ENCODE assay signal across 8 cellular contexts in genomic region chr19:19820774-19821315, GRCh38. TPM values are rescaled to one million over a fixed set of nuclear protein-coding genes. Genes with fewer than 3 reads are reported as not detected.
DNase-seq lines count a peak whose midpoint lies in the region; ATAC-seq and TF ChIP-seq lines count a peak whose summit lies in the region.

No MANE protein-coding gene starts in this region.

- no peaks in the 10 kb centered on the region for H3K9me3 Mint-ChIP-seq in MCF 10A (ENCODE audit: unreplicated experiment)

- peak overlapping the region; percentile 94 for H3K27ac Mint-ChIP-seq in MCF 10A (ENCODE audit: low read depth, unreplicated experiment)

- no peaks in the 10 kb centered on the region for H3K4me1 Mint-ChIP-seq in MCF 10A (ENCODE audit: insufficient read depth, unreplicated experiment)

- peak overlapping the region; percentile 91 for H3K9ac ChIP-seq in HUES48 (ENCODE audit: low read depth, low read length)

- peaks cover 17% of the 10 kb centered on the region for H3K36me3 ChIP-seq in A673 (ENCODE audit: insufficient read depth, low read length, poor library complexity, severe bottlenecking)
- no peaks in the 10 kb centered on the region; the same call in 1 of the 2 replicates for H3K36me3 ChIP-seq in HUES48 (ENCODE audit: control insufficient read depth, insufficient read depth, low read length)
- H3K36me3 ChIP-seq in mucosa of descending colon (ENCODE audit: low read depth), result no peaks in the 10 kb centered on the region

- CTCF ChIA-PET in A673 (lab: Charles Lee) (no interaction called here), MCF 10A (lab: Yijun Ruan, JAX) (interaction anchor here (0.7 kb wide), 1 partner anchor 177 kb away, joined by 3 read pairs; the partner anchor contains the start of gene GMIP)

- H3K4me3 Mint-ChIP-seq in MCF 10A (ENCODE audit: unreplicated experiment), result peak overlapping the region; percentile 81

- ATAC-seq in mucosa of descending colon, result no peak
- ATAC-seq in GM21737 (IDR thresholded peaks at IDR 0.05; ENCODE audit: unreplicated experiment), result no peak

- H3K27me3 ChIP-seq in A673 (replicated peaks; ENCODE audit: insufficient read depth, low read depth, low read length, poor library complexity) (no peaks in the 10 kb centered on the region), HUES48 (ENCODE audit: control insufficient read depth, insufficient read depth, low read length) (no peaks in the 10 kb centered on the region)

- H3K9me3 ChIP-seq in A673 (ENCODE audit: low read depth, low read length, poor library complexity, severe bottlenecking), result peaks cover 23% of the 10 kb centered on the region
- H3K9me3 ChIP-seq in HUES48 (ENCODE audit: control insufficient read depth, insufficient read depth, low read length), result peaks cover 14% of the 10 kb centered on the region
- peaks cover 53% of the 10 kb centered on the region for H3K9me3 ChIP-seq in mucosa of descending colon

- no TSS peak for BruUV-seq in A673 (replicated peaks; lab: Mats Ljungman, UMichigan)
- BruUV-seq in MCF 10A (replicated peaks; lab: Mats Ljungman, UMichigan), result no TSS peak

- TF ChIP-seq CTCF in A673 (conservative IDR thresholded peaks at IDR 0.05; ENCODE audit: low read depth, low read length) (no peak), MCF 10A (IDR thresholded peaks at IDR 0.05; ENCODE audit: unreplicated experiment) (no peak), mucosa of descending colon (IDR thresholded peaks at IDR 0.05) (no peak)

- H3K27ac ChIP-seq in A673 (ENCODE audit: low read depth, low read length, poor library complexity, severe bottlenecking), result peak overlapping the region; percentile 95
- H3K27ac ChIP-seq in HUES48 (ENCODE audit: low read depth, low read length), result no peak overlapping the region

- no peaks in the 10 kb centered on the region for H3K27me3 Mint-ChIP-seq in MCF 10A (ENCODE audit: insufficient read depth, unreplicated experiment)

- DNase-seq in A673 (ENCODE audit: low spot score) (peak; percentile 2), MCF 10A (ENCODE audit: unreplicated experiment) (no peak), mucosa of descending colon (no peak), NCI-H1417 treated with DMSO at 0.1 percent for 48 hours (lab: John Stamatoyannopoulos, UW) (no peak), GM03348 (ENCODE audit: low spot score) (no peak)
- DNase-seq in activated CD8-positive, alpha-beta memory T cell treated with anti-CD3 and anti-CD28 coated beads, Interleukin-2, amount 50 U/mL, for 48 hours, result no peak

- intact Hi-C loops in A673 (cut with micrococcal nuclease; ENCODE audit: unreplicated experiment), result no loop called here
- intact Hi-C loops in MCF 10A (cut with micrococcal nuclease), result no loop called here
- intact Hi-C loops in mucosa of descending colon (cut with DNase I, micrococcal nuclease), result loop anchor here in 1 of 2 donors (5.0 kb wide), 1 partner anchor 46 kb away; the partner anchor contains the start of gene ZNF253

- H3K4me3 ChIP-seq in A673 (ENCODE audit: low read depth, low read length, poor library complexity, severe bottlenecking) (peak overlapping the region; percentile 80), HUES48 (ENCODE audit: low read depth, low read length) (peak overlapping the region; percentile 96), mucosa of descending colon (peak overlapping the region; percentile 67)

- H3K36me3 Mint-ChIP-seq in MCF 10A (ENCODE audit: insufficient read depth, unreplicated experiment), result no peaks in the 10 kb centered on the region

- POLR2A ChIA-PET in A673 (lab: Charles Lee; ENCODE audit: low non-redundant PET), result no interaction called here
- POLR2A ChIA-PET in MCF 10A (lab: Yijun Ruan, JAX), result interaction anchor here (0.7 to 1.8 kb wide), 3 partner anchors 43 to 88 kb away, joined by 4 to 9 read pairs (median 4); partner anchors contain the start of genes ZNF14 and ZNF253

- no peaks in the 10 kb centered on the region for H3K4me1 ChIP-seq in A673 (ENCODE audit: insufficient read depth, low read length, poor library complexity, severe bottlenecking)
- no peaks in the 10 kb centered on the region for H3K4me1 ChIP-seq in HUES48 (ENCODE audit: control insufficient read depth, insufficient read depth, low read length)
- peaks cover 7% of the 10 kb centered on the region for H3K4me1 ChIP-seq in mucosa of descending colon (ENCODE audit: low read depth)

RNA-seq across cellular contexts. Expression of gene ZNF506, which starts 0.7 kb away (rescaled TPM):
- total RNA-seq in A673 (2021), result 13.7 and 14.7 TPM in 2 replicates
- 2.5 and 2.6 TPM in 2 replicates for total RNA-seq in MCF 10A (2022)
- total RNA-seq in mucosa of descending colon, result 10 to 100 TPM; 18.4 to 31.7 (median 25.7) TPM

RNA-seq across cellular contexts. Expression of gene ZNF253, which starts 44.8 kb away (rescaled TPM):
- total RNA-seq in A673 (2021) (10.0 and 13.7 TPM in 2 replicates), MCF 10A (2022) (1.4 and 1.8 TPM in 2 replicates), mucosa of descending colon (10 to 100 TPM in 1 of 3 donors, 1 to 10 TPM in 2; 7.8 to 11.9 (median 9.4) TPM)
